Comparison of ENCODE assay signal across 24 cellular contexts in genomic region chr6:84892666-84893065, GRCh38.
DNase-seq lines count a peak whose midpoint lies in the region; ATAC-seq and TF ChIP-seq lines count a peak whose summit lies in the region.
"Had no signal": no experiment of that assay in that cellular context is flagged by ENCODE, and none has a peak within 500 bp of the region (broad histone marks: within the 10 kb centered on the region; RNA-seq: fewer than 3 reads in every experiment).

No MANE protein-coding gene starts in this region.

- DNase-seq in ACHN: peak; percentile 2
- peak; percentile 68 for DNase-seq in HCEC 1CT
- peak; percentile 21 to 88 for DNase-seq in cardiac fibroblast (ENCODE audit: low read depth in 2 of 2)
- peak; percentile 9 for DNase-seq in kidney epithelial cell (ENCODE audit: low read depth)
- no peak for DNase-seq in CD1c-positive myeloid dendritic cell (ENCODE audit: extremely low spot score)
- DNase-seq in NCI-H1930 (lab: John Stamatoyannopoulos, UW): no peak
- DNase-seq: activated CD8-positive, alpha-beta T cell treated with anti-CD3 and anti-CD28 coated beads, Interleukin-2, amount 10 ng/mL, durations not matched to agents 7 days and 5 days; activated effector memory CD4-positive, alpha-beta T cell treated with anti-CD3 and anti-CD28 coated beads, Interleukin-2, amount 50 U/mL, for 16 hours; activated naive CD8-positive, alpha-beta T cell treated with anti-CD3 and anti-CD28 coated beads, Interleukin-2, amount 10 ng/mL, durations not matched to agents 7 days and 5 days; body of pancreas; colonic mucosa; head of caudate nucleus; Kasumi-1; mesendoderm; NCI-H1105; NCI-H2029; T-helper 2 cell had no signal

- H3K4me3 ChIP-seq in cardiac fibroblast (replicated peaks in 1 of 2; ENCODE audit: low read depth in 2 of 2, low read length in 2 of 2): no peak overlapping the region
- H3K4me3 ChIP-seq in kidney epithelial cell (ENCODE audit: low read depth, low read length): no peak overlapping the region
- H3K4me3 ChIP-seq: body of pancreas, colonic mucosa had no signal

- H3K36me3 ChIP-seq in kidney epithelial cell (ENCODE audit: control insufficient read depth, insufficient read depth, low read length): no peaks in the 10 kb centered on the region
- H3K36me3 ChIP-seq: colonic mucosa, neutrophil had no signal

- no peak for ATAC-seq in HG03442 (IDR thresholded peaks at IDR 0.05; ENCODE audit: unreplicated experiment)
- ATAC-seq in GM21515 (IDR thresholded peaks at IDR 0.05; ENCODE audit: unreplicated experiment): no peak
- ATAC-seq: activated CD8-positive, alpha-beta T cell treated with anti-CD3 and anti-CD28 coated beads, Interleukin-2, amount 10 ng/mL, durations not matched to agents 7 days and 5 days; body of pancreas; HepG2; left lobe of liver; SK-N-SH treated with all-trans-retinoic acid at 6 μM for 48 hours; stimulated activated effector memory CD8-positive, alpha-beta T cell treated with anti-CD3 and anti-CD28 coated beads, Interleukin-12 subunit alpha, Interleukin-12 subunit beta, amount 100 ng/mL, for 72 hours had no signal

- in situ Hi-C loops in ACHN (cut with HindIII; ENCODE audit: low pct_ligation_motif_present, low pct_unique_long_range_greater_than_20kb, low sequenced_read_pairs): no loop called here

- H3K27me3 ChIP-seq in kidney epithelial cell (ENCODE audit: control insufficient read depth, insufficient read depth, low read length): no peaks in the 10 kb centered on the region
- H3K27me3 ChIP-seq: body of pancreas, colonic mucosa, neutrophil had no signal

- TF ChIP-seq CTCF in cardiac fibroblast (IDR thresholded peaks at IDR 0.05; ENCODE audit: low read depth, low read length) (no peak), kidney epithelial cell (IDR thresholded peaks at IDR 0.05; ENCODE audit: insufficient read depth, low read length, poor library complexity, severe bottlenecking) (no peak)

Comparison
In these comparisons a context has a peak if more than half of its experiments do, and no peak if none do; other contexts are left out.
1. DNase-seq: peak in ACHN (single experiment), HCEC 1CT (single experiment), cardiac fibroblast (2 of 2) and kidney epithelial cell (single experiment); none in CD1c-positive myeloid dendritic cell (single experiment) and NCI-H1930 (0 of 2).